28 cellular contexts compared by ENCODE assay signal in the genomic region with DNA sequence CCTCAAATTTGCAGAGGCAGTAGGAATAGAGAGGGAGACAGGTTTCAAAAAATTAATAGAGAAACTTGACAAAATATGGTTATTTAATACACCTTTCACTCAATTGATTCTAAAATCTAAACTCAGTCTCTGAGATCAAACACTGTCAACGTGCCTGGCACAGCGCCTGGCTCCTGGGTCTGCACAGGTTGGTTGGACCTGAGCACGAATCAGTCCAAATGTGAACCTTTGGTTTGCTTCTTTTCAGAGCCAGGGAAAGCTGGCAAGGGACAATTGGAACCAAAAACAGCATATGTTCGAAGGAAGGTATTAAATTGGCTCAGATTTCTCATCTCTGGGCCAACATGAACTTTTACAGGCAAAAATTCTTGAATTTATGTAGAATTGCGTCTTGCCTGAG.
"Had no signal": no experiment of that assay in that cellular context is flagged by ENCODE, and none has a peak within 500 bp of the region (broad histone marks: within the 10 kb centered on the region; RNA-seq: fewer than 3 reads in every experiment).

No MANE protein-coding gene starts in this region.

- H3K4me3 Mint-ChIP-seq: activated CD4-positive, alpha-beta memory T cell treated with anti-CD3 and anti-CD28 coated beads for 36 hours; activated CD4-positive, alpha-beta T cell treated with anti-CD3 and anti-CD28 coated beads for 36 hours; activated CD4-positive, alpha-beta T cell treated with anti-CD3 and anti-CD28 coated beads, Interleukin-2, amount 10 ng/mL, durations not matched to agents 24 days and 14 days; activated CD8-positive, alpha-beta memory T cell treated with anti-CD3 and anti-CD28 coated beads, Interleukin-2, amount 10 ng/mL, durations not matched to agents 7 days and 5 days; activated CD8-positive, alpha-beta T cell treated with anti-CD3 and anti-CD28 coated beads, Interleukin-2, amount 10 ng/mL, durations not matched to agents 7 days and 5 days; activated naive CD8-positive, alpha-beta T cell treated with anti-CD3 and anti-CD28 coated beads for 36 hours; activated naive CD8-positive, alpha-beta T cell treated with anti-CD3 and anti-CD28 coated beads, Interleukin-2, amount 50 U/mL, for 24 hours; activated T-helper 1 cell treated with anti-CD3 and anti-CD28 coated beads, Interleukin-12 subunit alpha, Interleukin-12 subunit beta, Interleukin-2, Interleukin-4 antibody, amounts not matched to agents 30 ng/mL and 10 ng/mL and 1 ng/mL, durations not matched to agents 14 hours and 24 hours and 36 hours had no signal

- FAIRE-seq: endometrium, endothelial cell of umbilical vein, frontal cortex had no signal

- H3K9me3 Mint-ChIP-seq: activated CD4-positive, alpha-beta memory T cell treated with anti-CD3 and anti-CD28 coated beads for 36 hours; activated CD4-positive, alpha-beta T cell treated with anti-CD3 and anti-CD28 coated beads, Interleukin-2, amount 10 ng/mL, durations not matched to agents 24 days and 14 days; activated naive CD8-positive, alpha-beta T cell treated with anti-CD3 and anti-CD28 coated beads for 36 hours; activated naive CD8-positive, alpha-beta T cell treated with anti-CD3 and anti-CD28 coated beads, Interleukin-2, amount 50 U/mL, for 24 hours; activated T-helper 1 cell treated with anti-CD3 and anti-CD28 coated beads, Interleukin-12 subunit alpha, Interleukin-12 subunit beta, Interleukin-2, Interleukin-4 antibody, amounts not matched to agents 30 ng/mL and 10 ng/mL and 1 ng/mL, durations not matched to agents 14 hours and 24 hours and 36 hours; activated T-helper 2 cell treated with anti-CD3 and anti-CD28 coated beads, Interferon-gamma antibody, Interleukin-2, Interleukin-4, amounts not matched to agents 10 μg/mL and 5 μg/mL and 100 μg/mL, durations not matched to agents 14 hours and 24 hours and 36 hours had no signal

- DNase-seq: activated CD4-positive, alpha-beta memory T cell treated with anti-CD3 and anti-CD28 coated beads for 36 hours; activated CD4-positive, alpha-beta T cell treated with anti-CD3 and anti-CD28 coated beads for 36 hours; activated CD4-positive, alpha-beta T cell treated with anti-CD3 and anti-CD28 coated beads, Interleukin-2, amount 10 ng/mL, durations not matched to agents 24 days and 14 days; activated CD4-positive, CD25-positive, alpha-beta regulatory T cell; activated CD4-positive, CD25-positive, alpha-beta regulatory T cell treated with anti-CD3 and anti-CD28 coated beads, Interleukin-2, amount 50 U/mL, for 72 hours; activated CD8-positive, alpha-beta memory T cell treated with anti-CD3 and anti-CD28 coated beads, Interleukin-2, amount 10 ng/mL, durations not matched to agents 7 days and 5 days; activated CD8-positive, alpha-beta memory T cell treated with anti-CD3 and anti-CD28 coated beads, Interleukin-2, amount 50 U/mL, for 4 hours; activated CD8-positive, alpha-beta T cell treated with anti-CD3 and anti-CD28 coated beads, Interleukin-2, amount 10 ng/mL, durations not matched to agents 7 days and 5 days; activated effector memory CD4-positive, alpha-beta T cell treated with anti-CD3 and anti-CD28 coated beads, Interleukin-2, amount 50 U/mL, for 16 hours; activated naive CD4-positive, alpha-beta T cell; activated naive CD4-positive, alpha-beta T cell treated with anti-CD3 and anti-CD28 coated beads, Interleukin-2, amount 50 U/mL, for 16 hours; activated naive CD8-positive, alpha-beta T cell treated with anti-CD3 and anti-CD28 coated beads for 36 hours; activated naive CD8-positive, alpha-beta T cell treated with anti-CD3 and anti-CD28 coated beads, Interleukin-2, amount 50 U/mL, for 24 hours; activated T-cell treated with anti-CD3 and anti-CD28 coated beads, Interleukin-2, amount 50 U/mL, for 1 hour; activated T-cell treated with anti-CD3 and anti-CD28 coated beads, Interleukin-2, amount 50 U/mL, for 48 hours; adrenal gland; aorta; central memory CD4-positive, alpha-beta T cell; colonic mucosa; effector CD8-positive, alpha-beta T cell; esophagus squamous epithelium; T-helper 2 cell had no signal

- H3K36me3 Mint-ChIP-seq: activated CD4-positive, alpha-beta memory T cell treated with anti-CD3 and anti-CD28 coated beads for 36 hours; activated CD8-positive, alpha-beta memory T cell treated with anti-CD3 and anti-CD28 coated beads, Interleukin-2, amount 10 ng/mL, durations not matched to agents 7 days and 5 days; activated naive CD8-positive, alpha-beta T cell treated with anti-CD3 and anti-CD28 coated beads for 36 hours; brain had no signal

- ATAC-seq: activated CD4-positive, alpha-beta T cell treated with anti-CD3 and anti-CD28 coated beads for 36 hours; activated CD8-positive, alpha-beta memory T cell treated with anti-CD3 and anti-CD28 coated beads, Interleukin-2, amount 10 ng/mL, durations not matched to agents 7 days and 5 days; activated CD8-positive, alpha-beta T cell treated with anti-CD3 and anti-CD28 coated beads, Interleukin-2, amount 10 ng/mL, durations not matched to agents 7 days and 5 days; activated naive CD8-positive, alpha-beta T cell treated with anti-CD3 and anti-CD28 coated beads, Interleukin-2, amount 50 U/mL, for 24 hours had no signal

- H3K27me3 Mint-ChIP-seq: activated naive CD8-positive, alpha-beta T cell treated with anti-CD3 and anti-CD28 coated beads for 36 hours had no signal

- H3K27ac Mint-ChIP-seq: activated CD4-positive, alpha-beta memory T cell treated with anti-CD3 and anti-CD28 coated beads for 36 hours; activated CD4-positive, alpha-beta T cell treated with anti-CD3 and anti-CD28 coated beads for 36 hours; activated CD4-positive, alpha-beta T cell treated with anti-CD3 and anti-CD28 coated beads, Interleukin-2, amount 10 ng/mL, durations not matched to agents 24 days and 14 days; activated CD8-positive, alpha-beta memory T cell treated with anti-CD3 and anti-CD28 coated beads, Interleukin-2, amount 10 ng/mL, durations not matched to agents 7 days and 5 days; activated CD8-positive, alpha-beta T cell treated with anti-CD3 and anti-CD28 coated beads, Interleukin-2, amount 10 ng/mL, durations not matched to agents 7 days and 5 days; activated naive CD8-positive, alpha-beta T cell treated with anti-CD3 and anti-CD28 coated beads for 36 hours; activated naive CD8-positive, alpha-beta T cell treated with anti-CD3 and anti-CD28 coated beads, Interleukin-2, amount 50 U/mL, for 24 hours; activated T-helper 1 cell treated with anti-CD3 and anti-CD28 coated beads, Interleukin-12 subunit alpha, Interleukin-12 subunit beta, Interleukin-2, Interleukin-4 antibody, amounts not matched to agents 30 ng/mL and 10 ng/mL and 1 ng/mL, durations not matched to agents 14 hours and 24 hours and 36 hours; activated T-helper 2 cell treated with anti-CD3 and anti-CD28 coated beads, Interferon-gamma antibody, Interleukin-2, Interleukin-4, amounts not matched to agents 10 μg/mL and 5 μg/mL and 100 μg/mL, durations not matched to agents 14 hours and 24 hours and 36 hours had no signal

- H3K4me1 Mint-ChIP-seq: activated CD4-positive, alpha-beta T cell treated with anti-CD3 and anti-CD28 coated beads for 36 hours; activated CD4-positive, alpha-beta T cell treated with anti-CD3 and anti-CD28 coated beads, Interleukin-2, amount 10 ng/mL, durations not matched to agents 24 days and 14 days; activated CD8-positive, alpha-beta memory T cell treated with anti-CD3 and anti-CD28 coated beads, Interleukin-2, amount 10 ng/mL, durations not matched to agents 7 days and 5 days; activated naive CD8-positive, alpha-beta T cell treated with anti-CD3 and anti-CD28 coated beads for 36 hours; activated naive CD8-positive, alpha-beta T cell treated with anti-CD3 and anti-CD28 coated beads, Interleukin-2, amount 50 U/mL, for 24 hours had no signal
